Comparison of ENCODE assay signal across 23 cellular contexts in the genomic region with DNA sequence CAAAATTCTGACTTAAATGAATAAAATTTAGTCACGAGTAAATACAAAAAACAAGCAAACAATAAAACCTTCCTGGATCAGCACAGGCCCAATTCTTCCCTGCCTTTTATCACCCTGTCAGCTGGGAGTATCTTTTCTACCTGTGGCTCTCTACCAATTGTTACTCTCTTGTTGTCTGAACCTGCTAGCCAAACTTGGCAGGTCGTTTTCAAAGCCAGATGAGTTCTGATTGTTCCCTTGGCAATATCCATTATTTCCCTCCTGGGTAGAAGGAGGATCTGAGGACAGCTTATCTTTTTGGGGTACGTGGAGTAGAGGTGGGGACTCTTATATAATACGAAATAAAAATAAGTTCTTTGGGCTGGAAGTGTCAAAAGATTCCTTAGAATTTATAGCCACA. TPM values are rescaled to one million over a fixed set of nuclear protein-coding genes. Genes with fewer than 3 reads are reported as not detected.
DNase-seq lines count a peak whose midpoint lies in the region; ATAC-seq and TF ChIP-seq lines count a peak whose summit lies in the region.
"Had no signal": no experiment of that assay in that cellular context is flagged by ENCODE, and none has a peak within 500 bp of the region (broad histone marks: within the 10 kb centered on the region; RNA-seq: fewer than 3 reads in every experiment).

No MANE protein-coding gene starts in this region.

- ATAC-seq in Right ventricle myocardium superior (ENCODE audit: poor library complexity) = peak; percentile 55
- ATAC-seq in heart left ventricle = no peak
- ATAC-seq: A549, Panc1 had no signal

- no peak for DNase-seq in Right ventricle myocardium superior
- DNase-seq in heart left ventricle = no peak
- DNase-seq in caudate nucleus (lab: John Stamatoyannopoulos, UW) = no peak
- DNase-seq in tibial artery = no peak
- no peak for DNase-seq in NCI-H226
- DNase-seq in activated CD8-positive, alpha-beta memory T cell treated with anti-CD3 and anti-CD28 coated beads for 24 hours = no peak
- no peak for DNase-seq in HuH-7 (ENCODE audit: low spot score)
- DNase-seq: BE2C, DMS53, GF-D8, GOT3, HCEC 1CT, IMR-90, NCI-H1105, NCI-H146, NCI-H2029, NCI-H2227 treated with DMSO at 0.1 percent for 48 hours, NCI-H510A treated with DMSO at 0.1 percent for 48 hours, NCI-H748 treated with DMSO at 0.1 percent for 48 hours had no signal

- H3K27ac ChIP-seq in heart left ventricle (peak overlapping the region in 5 of 12 donors; percentile 4 to 70 (median 11)), caudate nucleus (ENCODE audit: low read depth, low read length) (peak overlapping the region; percentile 72), layer of hippocampus (ENCODE audit: low read depth, low read length) (peak overlapping the region; percentile 47), tibial artery (peak overlapping the region; percentile 73 to 74)
- H3K27ac ChIP-seq: A549, KMS-11 had no signal

- H3K4me1 ChIP-seq in heart left ventricle (peaks cover 5 to 55% (median 23%) of the 10 kb centered on the region in 12 donors), tibial artery (peaks cover 0 to 49% (median 21%) of the 10 kb centered on the region in 4 donors)
- H3K4me1 ChIP-seq: A549, BE2C had no signal

- H3K4me3 ChIP-seq in heart left ventricle (no peak overlapping the region), tibial artery (no peak overlapping the region)
- H3K4me3 ChIP-seq: A549 had no signal

- H3K9me3 ChIP-seq in heart left ventricle (no peaks in the 10 kb centered on the region), tibial artery (no peaks in the 10 kb centered on the region)
- H3K9me3 ChIP-seq: A549, BE2C had no signal

- intact Hi-C loops in Right ventricle myocardium superior (cut with DNase I) = no loop called here
- intact Hi-C loops in heart left ventricle (cut with DNase I) = no loop called here
- intact Hi-C loops in tibial artery (cut with DNase I; ENCODE audit: low total_unique reads) = no loop called here

- no peak for TF ChIP-seq CTCF in heart left ventricle (IDR thresholded peaks at IDR 0.05)
- TF ChIP-seq CTCF in tibial artery (IDR thresholded peaks at IDR 0.05) = no peak

- H3K27me3 ChIP-seq in heart left ventricle (no peaks in the 10 kb centered on the region), layer of hippocampus (ENCODE audit: control insufficient read depth, insufficient read depth, low read length) (no peaks in the 10 kb centered on the region), tibial artery (no peaks in the 10 kb centered on the region)
- H3K27me3 ChIP-seq: BE2C had no signal

- 40 to 50% (median 42%) methylated on average over 4 of the region's 4 CpGs for WGBS in heart left ventricle, 4 donors

- TF ChIP-seq POLR2A in heart left ventricle (IDR thresholded peaks at IDR 0.05) = no peak

- peaks cover 0 to 92% (median 73%) of the 10 kb centered on the region in 9 donors for H3K36me3 ChIP-seq in heart left ventricle
- peaks cover 49 to 78% (median 59%) of the 10 kb centered on the region in 3 donors for H3K36me3 ChIP-seq in tibial artery

RNA-seq across cellular contexts. Expression of gene SNX19, which starts 40.2 kb away (rescaled TPM):
- total RNA-seq in Right ventricle myocardium superior = 53.4 TPM
- total RNA-seq in heart left ventricle = 100 to 1,000 TPM in 1 of 9 donors, 10 to 100 TPM in 8; 35.3 to 121 (median 58.3) TPM
- 10 to 100 TPM; 10.8 to 37.0 TPM for polyA plus RNA-seq in heart left ventricle
